In the genomic region with DNA sequence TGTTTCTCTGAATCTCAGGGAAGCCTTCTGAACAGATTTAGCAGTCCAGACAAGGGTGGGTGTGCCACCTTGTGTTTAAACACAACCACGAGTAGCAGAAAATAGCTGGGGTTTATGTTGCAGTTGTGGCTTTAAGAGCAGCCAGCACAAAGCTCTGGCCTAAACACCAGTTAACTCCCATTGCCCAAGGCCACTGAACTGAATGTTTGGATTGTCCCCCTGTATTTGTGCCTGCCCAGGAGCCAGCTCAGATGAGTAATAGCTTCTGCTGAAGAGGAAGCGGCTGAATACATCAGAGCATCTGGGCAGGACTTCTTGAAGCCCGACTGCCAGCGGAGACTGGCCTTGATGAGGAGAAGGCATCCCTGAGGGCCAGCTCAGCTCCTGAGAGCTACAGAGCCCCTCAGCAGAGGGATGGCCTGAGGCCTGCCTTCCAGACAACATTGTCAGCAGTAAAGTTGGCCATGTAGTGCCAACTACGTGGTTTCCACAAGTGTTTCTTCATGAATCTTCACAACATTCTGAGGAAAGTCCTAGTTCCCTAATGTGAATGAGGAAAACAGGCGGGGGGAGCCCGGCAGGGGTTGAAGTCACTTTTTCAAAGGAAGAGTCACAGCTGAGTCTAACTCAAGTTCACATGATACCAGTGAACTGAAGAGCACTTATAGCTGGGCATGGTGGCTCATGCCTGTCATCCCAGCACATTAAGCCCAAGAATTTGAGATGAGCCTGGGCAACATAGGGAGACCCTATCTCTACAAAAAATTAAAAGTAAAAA, we compare ENCODE assay signal across 11 cellular contexts.
DNase-seq lines count a peak whose midpoint lies in the region; ATAC-seq and TF ChIP-seq lines count a peak whose summit lies in the region.
"Had no signal": no experiment of that assay in that cellular context is flagged by ENCODE, and none has a peak within 500 bp of the region (broad histone marks: within the 10 kb centered on the region; RNA-seq: fewer than 3 reads in every experiment).

No MANE protein-coding gene starts in this region.

- H3K4me3 ChIP-seq in Loucy (ENCODE audit: low read length, poor library complexity, severe bottlenecking) (no peak overlapping the region), lower lobe of right lung (no peak overlapping the region)
- H3K4me3 ChIP-seq: esophagus squamous epithelium, transverse colon had no signal

- H3K4me2 ChIP-seq in Loucy (ENCODE audit: low read depth, low read length, poor library complexity, severe bottlenecking) = no peak overlapping the region

- H3K36me3 Mint-ChIP-seq in chondrocyte (ENCODE audit: low read depth) = peaks cover 2% of the 10 kb centered on the region
- no peaks in the 10 kb centered on the region for H3K36me3 Mint-ChIP-seq in endothelial cell (ENCODE audit: low read depth, unreplicated experiment)

- H3K27ac Mint-ChIP-seq in chondrocyte (ENCODE audit: unreplicated experiment) (peak overlapping the region; percentile 74), endothelial cell (ENCODE audit: unreplicated experiment) (no peak overlapping the region)
- H3K27ac Mint-ChIP-seq: activated naive CD4-positive, alpha-beta T cell treated with anti-CD3 and anti-CD28 coated beads, Interleukin-2, amount 10 ng/mL, durations not matched to agents 7 days and 5 days had no signal

- no peak overlapping the region for H3K9ac ChIP-seq in Loucy (ENCODE audit: low read depth, low read length, poor library complexity, severe bottlenecking)

- H3K4me1 Mint-ChIP-seq in chondrocyte (ENCODE audit: low read depth) (peaks cover 23% of the 10 kb centered on the region), endothelial cell (ENCODE audit: unreplicated experiment) (peaks cover 3% of the 10 kb centered on the region)

- DNase-seq in AG20443 (ENCODE audit: low spot score) (peak; percentile 88), chondrocyte (ENCODE audit: low spot score) (no peak), lower lobe of right lung (no peak), endothelial cell (ENCODE audit: low spot score) (no peak)
- no peak for DNase-seq in activated naive CD4-positive, alpha-beta T cell (lab: John Stamatoyannopoulos, UW)
- DNase-seq: esophagus squamous epithelium had no signal

- no peaks in the 10 kb centered on the region for H4K20me1 ChIP-seq in Loucy (ENCODE audit: insufficient read depth, low read length, poor library complexity, severe bottlenecking)

- intact Hi-C loops in lower lobe of right lung (cut with DNase I) = no loop called here

- H2AFZ ChIP-seq in Loucy (ENCODE audit: low read length) = no peak overlapping the region

- no peaks in the 10 kb centered on the region for H3K36me3 ChIP-seq in Loucy (ENCODE audit: insufficient read depth, low read length)
- H3K36me3 ChIP-seq in lower lobe of right lung = no peaks in the 10 kb centered on the region
- H3K36me3 ChIP-seq: esophagus squamous epithelium, transverse colon had no signal

- H3K4me1 ChIP-seq in Loucy (ENCODE audit: insufficient read depth, low read length, poor library complexity, severe bottlenecking) (peaks cover 21% of the 10 kb centered on the region), lower lobe of right lung (no peaks in the 10 kb centered on the region)
- H3K4me1 ChIP-seq: transverse colon had no signal

- H3K27ac ChIP-seq in lower lobe of right lung = no peak overlapping the region
- H3K27ac ChIP-seq: transverse colon had no signal

- no peaks in the 10 kb centered on the region for H3K9me3 Mint-ChIP-seq in chondrocyte (ENCODE audit: low read depth)
- H3K9me3 Mint-ChIP-seq in endothelial cell (ENCODE audit: unreplicated experiment) = no peaks in the 10 kb centered on the region

- H3K27me3 ChIP-seq in Loucy (ENCODE audit: insufficient read depth, low read length, poor library complexity, severe bottlenecking) (no peaks in the 10 kb centered on the region), lower lobe of right lung (ENCODE audit: low read depth) (no peaks in the 10 kb centered on the region)
- H3K27me3 ChIP-seq: esophagus squamous epithelium, transverse colon had no signal

- no peaks in the 10 kb centered on the region for H3F3A ChIP-seq in Loucy (ENCODE audit: low read depth)

- ATAC-seq in lower lobe of right lung (peak; percentile 39 to 47), HG03045 (IDR thresholded peaks at IDR 0.05; ENCODE audit: unreplicated experiment) (no peak), HG02642 (IDR thresholded peaks at IDR 0.05; ENCODE audit: poor library complexity, unreplicated experiment) (no peak)

- no peaks in the 10 kb centered on the region for H3K9me3 ChIP-seq in Loucy (ENCODE audit: insufficient read depth, low read depth, low read length)
- H3K9me3 ChIP-seq in lower lobe of right lung = no peaks in the 10 kb centered on the region
- H3K9me3 ChIP-seq: esophagus squamous epithelium, transverse colon had no signal

- no peaks in the 10 kb centered on the region for H3K79me2 ChIP-seq in Loucy (ENCODE audit: insufficient read depth, low read length)

- H3K27me3 Mint-ChIP-seq in chondrocyte (ENCODE audit: low read depth) (no peaks in the 10 kb centered on the region), endothelial cell (ENCODE audit: unreplicated experiment) (peaks cover 2% of the 10 kb centered on the region)

- no peaks in the 10 kb centered on the region for H3K9me2 ChIP-seq in Loucy (replicated peaks; ENCODE audit: low read depth, low read length)

- H3K4me3 Mint-ChIP-seq in chondrocyte (ENCODE audit: unreplicated experiment) (no peak overlapping the region), endothelial cell (ENCODE audit: unreplicated experiment) (no peak overlapping the region)
- H3K4me3 Mint-ChIP-seq: activated naive CD4-positive, alpha-beta T cell treated with anti-CD3 and anti-CD28 coated beads, Interleukin-2, amount 10 ng/mL, durations not matched to agents 7 days and 5 days had no signal

- TF ChIP-seq CTCF in Loucy (conservative IDR thresholded peaks at IDR 0.05; ENCODE audit: low read length) = peak; percentile 36
- peak; percentile 77 for TF ChIP-seq CTCF in chondrocyte (IDR thresholded peaks at IDR 0.05)
- no peak for TF ChIP-seq CTCF in lower lobe of right lung (IDR thresholded peaks at IDR 0.05)
- no peak for TF ChIP-seq CTCF in endothelial cell (IDR thresholded peaks at IDR 0.05; ENCODE audit: unreplicated experiment)

Comparison
In these comparisons a context has a peak if more than half of its experiments do, and no peak if none do; other contexts are left out.
1. CTCF ChIP-seq: peak in Loucy (single experiment) and chondrocyte (single experiment); none in lower lobe of right lung (single experiment) and endothelial cell (single experiment).
2. ATAC-seq: peak in lower lobe of right lung (2 of 2); none in HG03045 (single experiment) and HG02642 (single experiment).